In the genomic region with DNA sequence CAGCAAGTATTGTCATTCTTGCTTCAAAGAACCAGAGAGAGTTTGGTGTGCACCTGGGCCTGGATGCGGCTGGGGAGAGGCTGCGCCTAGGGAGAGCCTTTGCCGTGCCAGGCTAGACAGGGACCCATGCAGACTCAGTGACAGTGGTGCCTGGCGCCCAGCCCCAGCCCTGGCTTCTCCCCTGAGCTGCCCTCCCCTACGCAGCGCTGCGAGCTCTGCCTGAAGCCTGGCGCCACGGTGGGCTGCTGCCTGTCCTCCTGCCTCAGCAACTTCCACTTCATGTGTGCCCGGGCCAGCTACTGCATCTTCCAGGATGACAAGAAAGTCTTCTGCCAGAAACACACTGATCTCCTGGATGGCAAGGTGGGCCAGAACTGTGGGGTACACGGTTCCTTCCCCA, we compare ENCODE assay signal across 2 cellular contexts.
TF ChIP-seq lines count a peak whose summit lies in the region.

No MANE protein-coding gene starts in this region.

TF ChIP-seq in GM12878, 131 proteins besides CTCF, POLR2A, EP300 and RAD21:
- TF ChIP-seq RELA (IDR thresholded peaks at IDR 0.05; ENCODE audit: borderline replicate concordance, partially characterized antibody) (no peak), MEF2B (IDR thresholded peaks at IDR 0.05; ENCODE audit: partially characterized antibody, poor library complexity, severe bottlenecking) (no peak)

TF ChIP-seq in SK-N-SH, 30 proteins besides CTCF, POLR2A, EP300 and RAD21:
- TF ChIP-seq NFIC (IDR thresholded peaks at IDR 0.05; ENCODE audit: borderline replicate concordance) (no peak), JUND (IDR thresholded peaks at IDR 0.05) (no peak), RXRA (IDR thresholded peaks at IDR 0.05; ENCODE audit: borderline replicate concordance, low read depth) (no peak), NRF1 (IDR thresholded peaks at IDR 0.05; ENCODE audit: low read depth, low read length) (no peak), TCF12 (IDR thresholded peaks at IDR 0.05) (no peak), CHD2 (IDR thresholded peaks at IDR 0.05; ENCODE audit: low read length, partially characterized antibody) (no peak), ELF1 (IDR thresholded peaks at IDR 0.05) (no peak), YY1 (IDR thresholded peaks at IDR 0.05; ENCODE audit: low read depth) (no peak)
- TF ChIP-seq, protein P1, sequence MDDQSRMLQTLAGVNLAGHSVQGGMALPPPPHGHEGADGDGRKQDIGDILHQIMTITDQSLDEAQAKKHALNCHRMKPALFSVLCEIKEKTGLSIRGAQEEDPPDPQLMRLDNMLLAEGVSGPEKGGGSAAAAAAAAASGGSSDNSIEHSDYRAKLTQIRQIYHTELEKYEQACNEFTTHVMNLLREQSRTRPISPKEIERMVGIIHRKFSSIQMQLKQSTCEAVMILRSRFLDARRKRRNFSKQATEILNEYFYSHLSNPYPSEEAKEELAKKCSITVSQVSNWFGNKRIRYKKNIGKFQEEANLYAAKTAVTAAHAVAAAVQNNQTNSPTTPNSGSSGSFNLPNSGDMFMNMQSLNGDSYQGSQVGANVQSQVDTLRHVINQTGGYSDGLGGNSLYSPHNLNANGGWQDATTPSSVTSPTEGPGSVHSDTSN (IDR thresholded peaks at IDR 0.05): no peak
